In genomic region chr20:17646901-17647301, GRCh38 we compare ENCODE assay signal across 14 cellular contexts. TPM values are rescaled to one million over a fixed set of nuclear protein-coding genes. Genes with fewer than 3 reads are reported as not detected.
DNase-seq lines count a peak whose midpoint lies in the region; FAIRE-seq and TF ChIP-seq lines count a peak whose summit lies in the region.
"Had no signal": no experiment of that assay in that cellular context is flagged by ENCODE, and none has a peak within 500 bp of the region (broad histone marks: within the 10 kb centered on the region; RNA-seq: fewer than 3 reads in every experiment).

No MANE protein-coding gene starts in this region.

- no peak overlapping the region for H3K4me2 ChIP-seq in osteoblast (ENCODE audit: insufficient read depth, low read length)

- no peaks in the 10 kb centered on the region for H3K9me3 Mint-ChIP-seq in T-helper 2 cell treated with Interferon-gamma antibody and Interleukin-4, amounts not matched to agents 5 μg/mL and 100 μg/mL, for 36 hours
- H3K9me3 Mint-ChIP-seq: activated T-cell treated with anti-CD3 and anti-CD28 coated beads, Interleukin-2, amount 50 U/mL, for 4 hours had no signal

- H3K9me3 ChIP-seq in adrenal gland (replicated peaks in 1 of 3) = no peaks in the 10 kb centered on the region
- H3K9me3 ChIP-seq in osteoblast (ENCODE audit: low read depth, low read length) = no peaks in the 10 kb centered on the region

- peaks cover 5% of the 10 kb centered on the region for H3K4me1 Mint-ChIP-seq in T-helper 2 cell treated with Interferon-gamma antibody and Interleukin-4, amounts not matched to agents 5 μg/mL and 100 μg/mL, for 36 hours (ENCODE audit: low read depth)

- H4K20me1 ChIP-seq in osteoblast (ENCODE audit: insufficient read depth, low read length) = peaks cover 94% of the 10 kb centered on the region

- H3K27me3 Mint-ChIP-seq in T-helper 2 cell treated with Interferon-gamma antibody and Interleukin-4, amounts not matched to agents 5 μg/mL and 100 μg/mL, for 36 hours (ENCODE audit: low read depth) = no peaks in the 10 kb centered on the region

- DNase-seq in DMS 273 (lab: John Stamatoyannopoulos, UW; ENCODE audit: unreplicated experiment) (peak; percentile 87), NCI-H2029 treated with DMSO at 0.1 percent for 48 hours (lab: John Stamatoyannopoulos, UW) (peak; percentile 15), adrenal gland (no peak), osteoblast (ENCODE audit: insufficient read length, low spot score, missing footprints) (peak; percentile 56), UCSD-AML1 (lab: John Stamatoyannopoulos, UW; ENCODE audit: unreplicated experiment) (no peak), OCI-M1 (lab: John Stamatoyannopoulos, UW) (no peak), frontal cortex (ENCODE audit: low spot score in 2 of 2) (no peak)
- DNase-seq in T-helper 2 cell treated with Interferon-gamma antibody and Interleukin-4, amounts not matched to agents 5 μg/mL and 100 μg/mL, for 36 hours (ENCODE audit: low spot score) = no peak
- DNase-seq: activated T-cell treated with anti-CD3 and anti-CD28 coated beads, Interleukin-2, amount 50 U/mL, for 4 hours; caudate nucleus; NCI-H446; T-helper 9 cell had no signal

- H3K36me3 Mint-ChIP-seq in T-helper 2 cell treated with Interferon-gamma antibody and Interleukin-4, amounts not matched to agents 5 μg/mL and 100 μg/mL, for 36 hours (ENCODE audit: low read depth) = peaks cover 5% of the 10 kb centered on the region

- TF ChIP-seq CTCF in adrenal gland (IDR thresholded peaks at IDR 0.05) (no peak), osteoblast (IDR thresholded peaks at IDR 0.05; ENCODE audit: extremely low read depth, low read depth, low read length) (no peak)

- H3K4me3 ChIP-seq in adrenal gland (no peak overlapping the region), osteoblast (ENCODE audit: insufficient read depth, low read length) (no peak overlapping the region)

- peaks cover 100% of the 10 kb centered on the region for H3K79me2 ChIP-seq in osteoblast (ENCODE audit: insufficient read depth, low read length)

- no peak overlapping the region for H2AFZ ChIP-seq in osteoblast (ENCODE audit: low read length)

- no peaks in the 10 kb centered on the region for H3K27me3 ChIP-seq in adrenal gland
- H3K27me3 ChIP-seq in osteoblast (ENCODE audit: insufficient read depth, low read length) = no peaks in the 10 kb centered on the region

- H3K4me1 ChIP-seq in adrenal gland (replicated peaks in 1 of 2) (peaks cover 42 to 78% of the 10 kb centered on the region in 2 donors), osteoblast (ENCODE audit: insufficient read depth, low read length) (peaks cover 48% of the 10 kb centered on the region)

- WGBS in adrenal gland, 4 donors = 59 to 72% (median 67%) methylated on average over 2 to 6 of the region's 6 CpGs

- intact Hi-C loops in adrenal gland (cut with DNase I) = no loop called here

- H3K27ac ChIP-seq in adrenal gland (peak overlapping the region; percentile 6 to 71 (median 34)), osteoblast (ENCODE audit: low read depth, low read length) (peak overlapping the region; percentile 58)

- no peak for TF ChIP-seq POLR2A in adrenal gland (IDR thresholded peaks at IDR 0.05)

- H3K27ac Mint-ChIP-seq in T-helper 2 cell treated with Interferon-gamma antibody and Interleukin-4, amounts not matched to agents 5 μg/mL and 100 μg/mL, for 36 hours = no peak overlapping the region

- peaks cover 0 to 10% of the 10 kb centered on the region in 2 donors for H3K36me3 ChIP-seq in adrenal gland (replicated peaks in 1 of 2)
- peaks cover 58% of the 10 kb centered on the region for H3K36me3 ChIP-seq in osteoblast (ENCODE audit: insufficient read depth, low read length)

- FAIRE-seq in frontal cortex (lab: Jason Lieb, UNC) = no peak

- H3K4me3 Mint-ChIP-seq in T-helper 2 cell treated with Interferon-gamma antibody and Interleukin-4, amounts not matched to agents 5 μg/mL and 100 μg/mL, for 36 hours = no peak overlapping the region
- H3K4me3 Mint-ChIP-seq: activated T-cell treated with anti-CD3 and anti-CD28 coated beads, Interleukin-2, amount 50 U/mL, for 4 hours had no signal

RNA-seq across cellular contexts. Expression of gene RRBP1, which starts 35.1 kb away (rescaled TPM):
- total RNA-seq in adrenal gland (100 to 1,000 TPM in 6 of 8 donors, 10 to 100 TPM in 2; 78.0 to 261 (median 131) TPM), osteoblast (122 and 126 TPM in 2 replicates), frontal cortex (6.1 TPM)
- 100 to 1,000 TPM; 107 to 168 (median 125) TPM for polyA plus RNA-seq in adrenal gland

RNA-seq across cellular contexts. Expression of gene BANF2, which starts 52.9 kb away (rescaled TPM):
- total RNA-seq in adrenal gland = not detected
- polyA plus RNA-seq in adrenal gland = not detected
- total RNA-seq in osteoblast = not detected in 2 replicates
- not detected for total RNA-seq in frontal cortex
- total RNA-seq: activated T-cell treated with anti-CD3 and anti-CD28 coated beads, Interleukin-2, amount 50 U/mL, for 4 hours; liver; renal cortical epithelial cell had no signal
- polyA plus RNA-seq: liver had no signal

Comparison
In these comparisons a context has a peak if more than half of its experiments do, and no peak if none do; other contexts are left out.
1. DNase-seq: peak in DMS 273 (single experiment), NCI-H2029 treated with DMSO at 0.1 percent for 48 hours (single experiment) and osteoblast (single experiment); none in adrenal gland (0 of 7), T-helper 2 cell treated with Interferon-gamma antibody and Interleukin-4, amounts not matched to agents 5 μg/mL and 100 μg/mL, for 36 hours (single experiment), UCSD-AML1 (single experiment), OCI-M1 (single experiment) and frontal cortex (0 of 2).
2. RNA of gene RRBP1, which starts 35.1 kb away (total RNA-seq): 78.0 to 261 TPM in adrenal gland and 122 to 126 TPM in osteoblast; 6.1 TPM in frontal cortex (single experiment); every median in the first group is over 10 times any median in the second.